ENCODE assay signal across 1 cellular context in genomic region chr9:95130484-95130883, GRCh38.
TF ChIP-seq lines count a peak whose summit lies in the region.

No MANE protein-coding gene starts in this region.

TF ChIP-seq in liver, 16 proteins besides CTCF, POLR2A, EP300 and RAD21 (continued from another document):
- TF ChIP-seq NR2F2 (IDR thresholded peaks at IDR 0.05) (no peak), TAF1 (conservative IDR thresholded peaks at IDR 0.05) (no peak), HNF4G (IDR thresholded peaks at IDR 0.05) (no peak), RXRA (IDR thresholded peaks at IDR 0.05) (no peak)
- TF ChIP-seq, protein P1, sequence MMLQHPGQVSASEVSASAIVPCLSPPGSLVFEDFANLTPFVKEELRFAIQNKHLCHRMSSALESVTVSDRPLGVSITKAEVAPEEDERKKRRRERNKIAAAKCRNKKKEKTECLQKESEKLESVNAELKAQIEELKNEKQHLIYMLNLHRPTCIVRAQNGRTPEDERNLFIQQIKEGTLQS (IDR thresholded peaks at IDR 0.05): no peak
